In the genomic region with DNA sequence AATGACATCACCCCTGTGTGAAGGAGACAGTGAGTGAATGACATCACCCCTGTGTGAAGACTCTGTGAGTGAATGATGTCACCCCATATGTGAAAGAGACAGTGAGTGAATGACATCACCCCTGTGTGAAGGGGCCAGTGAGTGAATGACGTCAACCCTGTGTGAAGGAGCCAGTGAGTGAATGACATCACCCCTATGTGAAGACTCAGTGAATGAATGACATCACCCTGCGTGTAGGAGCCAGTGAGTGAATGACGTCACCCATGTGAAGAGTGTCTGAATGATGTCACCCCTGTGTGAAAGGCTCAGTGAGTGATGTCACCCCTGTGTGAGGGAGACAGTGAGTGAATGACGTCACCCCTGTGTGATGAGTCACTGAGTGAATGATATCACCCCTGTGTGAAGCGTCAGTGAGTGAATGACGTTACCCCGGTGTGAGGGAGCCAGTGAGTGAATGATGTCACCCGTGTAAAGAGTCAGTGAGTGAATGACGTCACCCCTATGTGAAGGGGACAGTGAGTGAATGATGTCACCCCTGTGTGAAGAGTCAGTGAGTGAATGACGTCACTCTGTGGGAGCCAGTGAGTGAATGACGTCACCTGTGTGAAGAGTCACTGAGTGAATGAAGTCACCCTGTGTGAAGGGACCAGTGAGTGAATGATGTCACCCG, we compare ENCODE assay signal across 18 cellular contexts.
A peak's percentile ranks its signal among the peaks of the same experiment; 100 is the strongest.
DNase-seq lines count a peak whose midpoint lies in the region; ATAC-seq, FAIRE-seq and TF ChIP-seq lines count a peak whose summit lies in the region.
"Had no signal": no experiment of that assay in that cellular context is flagged by ENCODE, and none has a peak within 500 bp of the region (broad histone marks: within the 10 kb centered on the region; RNA-seq: fewer than 3 reads in every experiment).

No MANE protein-coding gene starts in this region.

- H4K5ac ChIP-seq in H1 (ENCODE audit: insufficient read length, low read depth, low read length): no peak overlapping the region

- no peak overlapping the region for H2BK12ac ChIP-seq in H1 (ENCODE audit: low read depth, low read length)

- no peak overlapping the region for H4K8ac ChIP-seq in H1 (ENCODE audit: extremely low read depth, insufficient read depth, low read length)

- no peaks in the 10 kb centered on the region for H3K79me1 ChIP-seq in H1 (ENCODE audit: low read depth, low read length)

- H3K56ac ChIP-seq in H1 (replicated peaks; ENCODE audit: insufficient read length, low read depth, low read length): no peak overlapping the region

- no peaks in the 10 kb centered on the region for H3K27me3 ChIP-seq in right atrium auricular region
- H3K27me3 ChIP-seq in heart left ventricle: peaks cover 0 to 11% (median 0%) of the 10 kb centered on the region in 9 donors
- no peaks in the 10 kb centered on the region for H3K27me3 ChIP-seq in H1 (replicated peaks in 1 of 4; ENCODE audit: control insufficient read depth in 3 of 4, extremely low read depth in 1 of 4, insufficient read depth in 3 of 4, low read length in 3 of 4)
- H3K27me3 ChIP-seq: adrenal gland had no signal

- no peak overlapping the region for H2AFZ ChIP-seq in H1 (ENCODE audit: low read length)

- no peak overlapping the region for H3K27ac Mint-ChIP-seq in stimulated activated effector memory CD8-positive, alpha-beta T cell treated with anti-CD3 and anti-CD28 coated beads, Interleukin-12 subunit alpha, Interleukin-12 subunit beta, amount 100 ng/mL, for 72 hours
- H3K27ac Mint-ChIP-seq: activated CD4-positive, alpha-beta memory T cell treated with anti-CD3 and anti-CD28 coated beads for 36 hours had no signal

- TF ChIP-seq RAD21 in H1 (IDR thresholded peaks at IDR 0.05 in 1 of 2, conservative IDR thresholded peaks at IDR 0.05 in 1 of 2; ENCODE audit: low read depth in 2 of 2, low read length in 2 of 2): no peak

- H3K4ac ChIP-seq in H1 (replicated peaks; ENCODE audit: insufficient read length, low read depth, low read length): no peak overlapping the region

- H2AK5ac ChIP-seq in H1 (ENCODE audit: low read depth, low read length): no peak overlapping the region

- H3K4me2 ChIP-seq in H1 (ENCODE audit: insufficient read depth in 1 of 2, low read depth in 2 of 2, low read length in 2 of 2): no peak overlapping the region

- H2BK120ac ChIP-seq in H1 (replicated peaks; ENCODE audit: low read depth, low read length): no peak overlapping the region

- H2BK5ac ChIP-seq in H1 (ENCODE audit: low read depth, low read length): no peak overlapping the region; the same call in 1 of the 2 replicates

- no peaks in the 10 kb centered on the region for H3K79me2 ChIP-seq in H1 (ENCODE audit: control insufficient read depth in 1 of 2, insufficient read depth in 2 of 2, low read length in 2 of 2)

- H3K4me1 ChIP-seq in right atrium auricular region (no peaks in the 10 kb centered on the region), heart left ventricle (no peaks in the 10 kb centered on the region), H1 (replicated peaks in 1 of 4; ENCODE audit: control insufficient read depth in 3 of 4, insufficient read depth in 4 of 4, low read length in 3 of 4) (peaks cover 0 to 3% (median 0%) of the 10 kb centered on the region in 4 experiments; a peak in 1 of 7 replicates)
- H3K4me1 ChIP-seq: adrenal gland had no signal

- no peaks in the 10 kb centered on the region for H3K4me1 Mint-ChIP-seq in stimulated activated effector memory CD8-positive, alpha-beta T cell treated with anti-CD3 and anti-CD28 coated beads, Interleukin-12 subunit alpha, Interleukin-12 subunit beta, amount 100 ng/mL, for 72 hours

- DNase-seq in right atrium auricular region (ENCODE audit: low spot score): peak; percentile 40
- no peak for DNase-seq in heart left ventricle
- peak; percentile 33 for DNase-seq in NAMALWA (ENCODE audit: low spot score)
- peak in 1 of 2 experiments; percentile 22 for DNase-seq in H1 (ENCODE audit: low read depth in 1 of 2, low spot score in 2 of 2)
- DNase-seq in stimulated activated effector memory CD8-positive, alpha-beta T cell treated with anti-CD3 and anti-CD28 coated beads, Interleukin-12 subunit alpha, Interleukin-12 subunit beta, amount 100 ng/mL, for 72 hours (ENCODE audit: low spot score in 2 of 2): no peak
- no peak for DNase-seq in NCI-H2081 (lab: John Stamatoyannopoulos, UW)
- no peak for DNase-seq in NCI-H526 (lab: John Stamatoyannopoulos, UW)
- DNase-seq in DMS153 (lab: John Stamatoyannopoulos, UW): no peak
- DNase-seq: activated CD4-positive, alpha-beta memory T cell treated with anti-CD3 and anti-CD28 coated beads for 36 hours; COR-L47; GF-D8; hippocampal formation; kidney glomerular epithelial cell; NCI-H1436 treated with DMSO at 0.1 percent for 48 hours; NCI-H510A; stimulated activated CD4-positive, alpha-beta T cell treated with anti-CD3 and anti-CD28 coated beads, Interleukin-2, amount 100 ng/mL, for 48 hours; stimulated activated CD8-positive, alpha-beta memory T cell treated with anti-CD3 and anti-CD28 coated beads, Interleukin-4, amount 100 ng/mL, for 48 hours had no signal

- H3K36me3 Mint-ChIP-seq in stimulated activated effector memory CD8-positive, alpha-beta T cell treated with anti-CD3 and anti-CD28 coated beads, Interleukin-12 subunit alpha, Interleukin-12 subunit beta, amount 100 ng/mL, for 72 hours: no peaks in the 10 kb centered on the region
- H3K36me3 Mint-ChIP-seq: activated CD4-positive, alpha-beta memory T cell treated with anti-CD3 and anti-CD28 coated beads for 36 hours had no signal

- no peak for TF ChIP-seq POLR2A in heart left ventricle (IDR thresholded peaks at IDR 0.05)
- TF ChIP-seq POLR2A in H1 (IDR thresholded peaks at IDR 0.05; ENCODE audit: control extremely low read depth in 1 of 2, low read depth in 2 of 2, low read length in 2 of 2): no peak

- H3K18ac ChIP-seq in H1 (ENCODE audit: extremely low read depth, low read length): no peak overlapping the region

- no peak overlapping the region for H2BK15ac ChIP-seq in H1 (ENCODE audit: low read length)

- H3K36me3 ChIP-seq in right atrium auricular region (no peaks in the 10 kb centered on the region), heart left ventricle (no peaks in the 10 kb centered on the region), H1 (ENCODE audit: control insufficient read depth in 2 of 4, insufficient read depth in 4 of 4, low read length in 3 of 4) (no peaks in the 10 kb centered on the region)
- H3K36me3 ChIP-seq: adrenal gland had no signal

- no peak for TF ChIP-seq EP300 in H1 (IDR thresholded peaks at IDR 0.05; ENCODE audit: borderline replicate concordance in 1 of 2, low read depth in 2 of 2, low read length in 2 of 2)

- no peak overlapping the region for H2BK20ac ChIP-seq in H1 (ENCODE audit: low read length)

- H3K9me3 ChIP-seq in right atrium auricular region (no peaks in the 10 kb centered on the region), heart left ventricle (peaks cover 0 to 10% (median 0%) of the 10 kb centered on the region in 12 donors), H1 (ENCODE audit: insufficient read depth in 2 of 2, low read depth in 1 of 2, low read length in 1 of 2) (peaks cover 24 to 72% of the 10 kb centered on the region in 2 experiments; a peak in 3 of 4 replicates)
- H3K9me3 ChIP-seq: adrenal gland had no signal

- no peak for FAIRE-seq in H1 (lab: Jason Lieb, UNC)

- no peak overlapping the region for H3K4me3 Mint-ChIP-seq in stimulated activated effector memory CD8-positive, alpha-beta T cell treated with anti-CD3 and anti-CD28 coated beads, Interleukin-12 subunit alpha, Interleukin-12 subunit beta, amount 100 ng/mL, for 72 hours
- H3K4me3 Mint-ChIP-seq: activated CD4-positive, alpha-beta memory T cell treated with anti-CD3 and anti-CD28 coated beads for 36 hours had no signal

- H3K4me3 ChIP-seq in right atrium auricular region: no peak overlapping the region
- H3K4me3 ChIP-seq in heart left ventricle: no peak overlapping the region
- no peak overlapping the region for H3K4me3 ChIP-seq in H1 (ENCODE audit: extremely low read depth in 1 of 4, insufficient read depth in 2 of 4, low read depth in 3 of 4, low read length in 4 of 4)
- H3K4me3 ChIP-seq: adrenal gland had no signal

- CTCF ChIA-PET in H1 (lab: Charles Lee; ENCODE audit: partially characterized antibody): no interaction called here

- H3K27ac ChIP-seq in right atrium auricular region (no peak overlapping the region), heart left ventricle (no peak overlapping the region), H1 (ENCODE audit: low read depth, low read length) (no peak overlapping the region)
- H3K27ac ChIP-seq: adrenal gland had no signal

- no peak for TF ChIP-seq CTCF in right atrium auricular region (IDR thresholded peaks at IDR 0.05)
- no peak for TF ChIP-seq CTCF in heart left ventricle (IDR thresholded peaks at IDR 0.05)
- no peak for TF ChIP-seq CTCF in H1 (IDR thresholded peaks at IDR 0.05; ENCODE audit: control extremely low read depth in 1 of 3, insufficient read depth in 1 of 3, low read depth in 1 of 3, low read length in 3 of 3)

- no peaks in the 10 kb centered on the region for H4K20me1 ChIP-seq in H1 (replicated peaks in 1 of 2; ENCODE audit: control insufficient read depth in 1 of 2, insufficient read depth in 2 of 2, low read length in 2 of 2)

- H3K14ac ChIP-seq in H1 (ENCODE audit: insufficient read length): no peak overlapping the region

- no peak for ATAC-seq in heart left ventricle
- peak; percentile 22 for ATAC-seq in stimulated activated effector memory CD8-positive, alpha-beta T cell treated with anti-CD3 and anti-CD28 coated beads, Interleukin-12 subunit alpha, Interleukin-12 subunit beta, amount 100 ng/mL, for 72 hours

- H3K9ac ChIP-seq in H1 (replicated peaks in 1 of 4; ENCODE audit: extremely low read depth in 1 of 4, low read depth in 3 of 4, low read length in 3 of 4): no peak overlapping the region

- H3K23ac ChIP-seq in H1 (ENCODE audit: insufficient read length): no peak overlapping the region

- H3K23me2 ChIP-seq in H1 (ENCODE audit: low read depth, low read length): peaks cover 7% of the 10 kb centered on the region; the same call in 1 of the 2 replicates

- WGBS in heart left ventricle, 4 donors: 80 to 91% (median 87%) methylated on average over 12 of the region's 12 CpGs
- 83% methylated on average over 12 of the region's 12 CpGs; no CpG with 5 or more reads in 1 of the 2 experiments for WGBS in H1 (ENCODE audit: extremely low coverage in 1 of 2, insufficient coverage in 1 of 2, insufficient read length in 1 of 2, insufficient replicate concordance in 2 of 2, low coverage in 1 of 2, low lambda C conversion rate in 2 of 2, missing lambda C conversion rate in 1 of 2), 2 experiments

- H4K91ac ChIP-seq in H1 (replicated peaks; ENCODE audit: insufficient read length, low read length): no peak overlapping the region

- intact Hi-C loops in heart left ventricle (cut with DNase I): no loop called here

- POLR2A ChIA-PET in H1 (lab: Charles Lee; ENCODE audit: partially characterized antibody): no interaction called here

- peaks cover 15% of the 10 kb centered on the region for H3K9me3 Mint-ChIP-seq in stimulated activated effector memory CD8-positive, alpha-beta T cell treated with anti-CD3 and anti-CD28 coated beads, Interleukin-12 subunit alpha, Interleukin-12 subunit beta, amount 100 ng/mL, for 72 hours

TF ChIP-seq in H1, 55 proteins besides CTCF, POLR2A, EP300 and RAD21:
- no peak for TF ChIP-seq KDM1A (IDR thresholded peaks at IDR 0.05; ENCODE audit: borderline replicate concordance, low read length)
- TF ChIP-seq CREB1 (IDR thresholded peaks at IDR 0.05): peak; percentile 47
TF ChIP-seq in H1: peak in this region for 1.

Comparison
In these comparisons a context has a peak if more than half of its experiments do, and no peak if none do; other contexts are left out.
1. DNase-seq: peak in right atrium auricular region (single experiment) and NAMALWA (single experiment); none in heart left ventricle (0 of 5), stimulated activated effector memory CD8-positive, alpha-beta T cell treated with anti-CD3 and anti-CD28 coated beads, Interleukin-12 subunit alpha, Interleukin-12 subunit beta, amount 100 ng/mL, for 72 hours (0 of 2), NCI-H2081 (0 of 2), NCI-H526 (0 of 2) and DMS153 (single experiment).